Comparison of ENCODE assay signal across 15 cellular contexts in genomic region chr1:200035397-200035955, GRCh38. TPM values are rescaled to one million over a fixed set of nuclear protein-coding genes. Genes with fewer than 3 reads are reported as not detected.
DNase-seq lines count a peak whose midpoint lies in the region; ATAC-seq and TF ChIP-seq lines count a peak whose summit lies in the region.
"Had no signal": no experiment of that assay in that cellular context is flagged by ENCODE, and none has a peak within 500 bp of the region (broad histone marks: within the 10 kb centered on the region; RNA-seq: fewer than 3 reads in every experiment).

No MANE protein-coding gene starts in this region.

- H3K4me1 ChIP-seq in iPS-18a (ENCODE audit: control insufficient read depth, low read depth, low read length) (peaks cover 48% of the 10 kb centered on the region), psoas muscle (peaks cover 19% of the 10 kb centered on the region), foreskin keratinocyte (peaks cover 3% of the 10 kb centered on the region), HAP-1 (peaks cover 13% of the 10 kb centered on the region)

- in situ Hi-C loops in astrocyte of the cerebellum (cut with HindIII; ENCODE audit: low sequenced_read_pairs), result no loop called here
- in situ Hi-C loops in HAP-1 (cut with MboI; ENCODE audit: low sequenced_read_pairs), result loop anchor here (10.0 kb wide), 1 partner anchor 241 kb away; no protein-coding TSS in a partner anchor

- no peaks in the 10 kb centered on the region for H3K36me3 ChIP-seq in iPS-18a (ENCODE audit: control insufficient read depth, low read depth, low read length)
- H3K36me3 ChIP-seq in psoas muscle (ENCODE audit: insufficient read depth in 1 of 2, low read depth in 1 of 2), result no peaks in the 10 kb centered on the region
- H3K36me3 ChIP-seq in HAP-1 (replicated peaks), result no peaks in the 10 kb centered on the region
- H3K36me3 ChIP-seq: BLaER1, gastroesophageal sphincter had no signal

- H3K4me3 ChIP-seq in astrocyte of the cerebellum (ENCODE audit: low read depth, low read length), result peak overlapping the region; percentile 26
- peak overlapping the region; percentile 77 for H3K4me3 ChIP-seq in iPS-18a (ENCODE audit: low read length)
- H3K4me3 ChIP-seq in psoas muscle, result peak overlapping the region; percentile 27
- no peak overlapping the region for H3K4me3 ChIP-seq in HAP-1
- H3K4me3 ChIP-seq: BLaER1 had no signal

- WGBS in psoas muscle, 3 donors, result 5 to 8% (median 5%) methylated on average over 36 of the region's 36 CpGs

- H3K9me3 ChIP-seq in iPS-18a (ENCODE audit: control insufficient read depth, low read depth, low read length) (no peaks in the 10 kb centered on the region), psoas muscle (no peaks in the 10 kb centered on the region), HAP-1 (no peaks in the 10 kb centered on the region)
- H3K9me3 ChIP-seq: gastroesophageal sphincter had no signal

- intact Hi-C loops in psoas muscle (cut with DNase I), result no loop called here

- TF ChIP-seq CTCF in astrocyte of the cerebellum (IDR thresholded peaks at IDR 0.05; ENCODE audit: low read depth, low read length, missing control alignments) (no peak), psoas muscle (IDR thresholded peaks at IDR 0.05) (no peak), foreskin keratinocyte (conservative IDR thresholded peaks at IDR 0.05) (no peak)

- ATAC-seq in psoas muscle, result no peak
- no peak for ATAC-seq in foreskin keratinocyte
- ATAC-seq: gastroesophageal sphincter had no signal

- peak; percentile 34 for DNase-seq in ELF-1 (ENCODE audit: low read depth, low spot score)
- no peak for DNase-seq in astrocyte of the cerebellum (ENCODE audit: low read depth)
- DNase-seq in psoas muscle, result no peak
- no peak for DNase-seq in AG08396 (ENCODE audit: low spot score)
- no peak for DNase-seq in inferior parietal cortex (ENCODE audit: extremely low spot score)
- no peak for DNase-seq in foreskin keratinocyte
- DNase-seq in HAP-1 (ENCODE audit: low spot score in 2 of 2), result no peak
- DNase-seq: activated gamma-delta T cell, cortex of kidney, GDM1, Karpas-422, NCI-H2081 treated with DMSO at 0.1 percent for 48 hours had no signal

- H3K9ac ChIP-seq in iPS-18a (ENCODE audit: low read length), result peak overlapping the region; percentile 44
- H3K9ac ChIP-seq: BLaER1 had no signal

- H3K27me3 ChIP-seq in iPS-18a (ENCODE audit: control insufficient read depth, insufficient read depth, low read length) (peaks cover 89% of the 10 kb centered on the region), psoas muscle (ENCODE audit: insufficient read depth in 3 of 3, low read length in 2 of 3) (peaks cover 0 to 96% (median 39%) of the 10 kb centered on the region in 3 donors), foreskin keratinocyte (peaks cover 99% of the 10 kb centered on the region), HAP-1 (ENCODE audit: low read depth) (no peaks in the 10 kb centered on the region)

- H3K27ac ChIP-seq in iPS-18a (ENCODE audit: low read length) (no peak overlapping the region), psoas muscle (no peak overlapping the region), foreskin keratinocyte (no peak overlapping the region)
- H3K27ac ChIP-seq: BLaER1, gastroesophageal sphincter had no signal

RNA-seq across cellular contexts. Expression of gene NR5A2, which starts 8.0 kb away (rescaled TPM):
- total RNA-seq in psoas muscle (1 to 10 TPM in 1 of 4 donors, under 1 TPM in 3; 0.60 to 1.2 (median 0.90) TPM), foreskin keratinocyte (0.04 TPM in 1 of 2 replicates, not detected in the other)
- polyA plus RNA-seq in psoas muscle (under 1 TPM; 0.27 to 0.29 (median 0.29) TPM), foreskin keratinocyte (not detected in 2 replicates)
